ENCODE assay signal across 1 cellular context in the genomic region with DNA sequence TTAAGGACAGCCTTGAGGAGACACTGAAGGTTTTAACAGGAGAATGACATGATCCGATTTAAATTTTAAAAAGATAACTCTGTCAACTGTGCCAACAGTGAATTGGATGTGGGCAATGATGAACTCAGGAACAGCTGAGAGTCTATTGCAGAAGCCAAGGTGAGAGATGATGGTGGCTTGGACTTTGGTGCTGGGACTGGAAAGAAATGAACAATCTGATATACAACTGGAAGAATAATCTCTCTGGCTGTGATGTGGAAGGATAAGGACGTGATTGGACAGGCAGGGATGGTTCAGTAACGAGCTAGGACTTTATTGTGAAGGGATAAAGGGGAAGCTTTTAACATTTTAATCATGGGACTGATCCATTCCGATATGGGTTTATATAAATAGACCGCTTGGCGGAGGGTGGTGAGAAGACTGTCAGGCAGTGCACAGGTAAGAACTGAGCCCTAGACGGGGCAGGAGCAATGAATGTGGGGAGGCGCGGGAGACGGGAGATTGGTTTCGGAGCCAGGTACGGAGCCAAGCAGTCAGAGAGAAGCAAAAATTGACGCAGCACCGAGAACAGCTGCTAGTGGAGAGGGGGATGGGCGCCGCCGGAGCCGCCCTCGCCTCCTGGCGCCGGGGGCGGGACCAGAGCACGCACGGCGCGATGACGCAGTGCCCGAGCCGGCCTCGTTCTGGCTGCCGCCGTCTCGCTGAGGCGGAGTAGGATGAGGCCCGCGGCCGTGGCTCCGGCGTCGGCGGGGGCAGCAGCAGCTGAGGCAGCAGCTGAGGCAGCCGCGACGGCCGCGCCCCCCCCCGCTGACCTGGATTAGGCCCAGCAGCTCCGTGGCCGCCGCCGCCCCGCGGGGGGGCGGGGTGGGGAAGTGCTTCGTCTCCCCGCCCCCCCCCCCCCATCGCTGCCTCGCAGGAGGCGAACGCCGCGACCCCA.
A peak's percentile ranks its signal among the peaks of the same experiment; 100 is the strongest.
TF ChIP-seq lines count a peak whose summit lies in the region.

A gene with protein sequence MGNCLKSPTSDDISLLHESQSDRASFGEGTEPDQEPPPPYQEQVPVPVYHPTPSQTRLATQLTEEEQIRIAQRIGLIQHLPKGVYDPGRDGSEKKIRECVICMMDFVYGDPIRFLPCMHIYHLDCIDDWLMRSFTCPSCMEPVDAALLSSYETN (plus strand): TSS at position 663 of the 937 bp plus-strand sequence. CDS start 484 bp downstream, outside the sequence.

TF ChIP-seq in K562, 482 proteins besides CTCF, POLR2A, EP300 and RAD21 (continued from another document and continues in another):
- TF ChIP-seq, protein P1, sequence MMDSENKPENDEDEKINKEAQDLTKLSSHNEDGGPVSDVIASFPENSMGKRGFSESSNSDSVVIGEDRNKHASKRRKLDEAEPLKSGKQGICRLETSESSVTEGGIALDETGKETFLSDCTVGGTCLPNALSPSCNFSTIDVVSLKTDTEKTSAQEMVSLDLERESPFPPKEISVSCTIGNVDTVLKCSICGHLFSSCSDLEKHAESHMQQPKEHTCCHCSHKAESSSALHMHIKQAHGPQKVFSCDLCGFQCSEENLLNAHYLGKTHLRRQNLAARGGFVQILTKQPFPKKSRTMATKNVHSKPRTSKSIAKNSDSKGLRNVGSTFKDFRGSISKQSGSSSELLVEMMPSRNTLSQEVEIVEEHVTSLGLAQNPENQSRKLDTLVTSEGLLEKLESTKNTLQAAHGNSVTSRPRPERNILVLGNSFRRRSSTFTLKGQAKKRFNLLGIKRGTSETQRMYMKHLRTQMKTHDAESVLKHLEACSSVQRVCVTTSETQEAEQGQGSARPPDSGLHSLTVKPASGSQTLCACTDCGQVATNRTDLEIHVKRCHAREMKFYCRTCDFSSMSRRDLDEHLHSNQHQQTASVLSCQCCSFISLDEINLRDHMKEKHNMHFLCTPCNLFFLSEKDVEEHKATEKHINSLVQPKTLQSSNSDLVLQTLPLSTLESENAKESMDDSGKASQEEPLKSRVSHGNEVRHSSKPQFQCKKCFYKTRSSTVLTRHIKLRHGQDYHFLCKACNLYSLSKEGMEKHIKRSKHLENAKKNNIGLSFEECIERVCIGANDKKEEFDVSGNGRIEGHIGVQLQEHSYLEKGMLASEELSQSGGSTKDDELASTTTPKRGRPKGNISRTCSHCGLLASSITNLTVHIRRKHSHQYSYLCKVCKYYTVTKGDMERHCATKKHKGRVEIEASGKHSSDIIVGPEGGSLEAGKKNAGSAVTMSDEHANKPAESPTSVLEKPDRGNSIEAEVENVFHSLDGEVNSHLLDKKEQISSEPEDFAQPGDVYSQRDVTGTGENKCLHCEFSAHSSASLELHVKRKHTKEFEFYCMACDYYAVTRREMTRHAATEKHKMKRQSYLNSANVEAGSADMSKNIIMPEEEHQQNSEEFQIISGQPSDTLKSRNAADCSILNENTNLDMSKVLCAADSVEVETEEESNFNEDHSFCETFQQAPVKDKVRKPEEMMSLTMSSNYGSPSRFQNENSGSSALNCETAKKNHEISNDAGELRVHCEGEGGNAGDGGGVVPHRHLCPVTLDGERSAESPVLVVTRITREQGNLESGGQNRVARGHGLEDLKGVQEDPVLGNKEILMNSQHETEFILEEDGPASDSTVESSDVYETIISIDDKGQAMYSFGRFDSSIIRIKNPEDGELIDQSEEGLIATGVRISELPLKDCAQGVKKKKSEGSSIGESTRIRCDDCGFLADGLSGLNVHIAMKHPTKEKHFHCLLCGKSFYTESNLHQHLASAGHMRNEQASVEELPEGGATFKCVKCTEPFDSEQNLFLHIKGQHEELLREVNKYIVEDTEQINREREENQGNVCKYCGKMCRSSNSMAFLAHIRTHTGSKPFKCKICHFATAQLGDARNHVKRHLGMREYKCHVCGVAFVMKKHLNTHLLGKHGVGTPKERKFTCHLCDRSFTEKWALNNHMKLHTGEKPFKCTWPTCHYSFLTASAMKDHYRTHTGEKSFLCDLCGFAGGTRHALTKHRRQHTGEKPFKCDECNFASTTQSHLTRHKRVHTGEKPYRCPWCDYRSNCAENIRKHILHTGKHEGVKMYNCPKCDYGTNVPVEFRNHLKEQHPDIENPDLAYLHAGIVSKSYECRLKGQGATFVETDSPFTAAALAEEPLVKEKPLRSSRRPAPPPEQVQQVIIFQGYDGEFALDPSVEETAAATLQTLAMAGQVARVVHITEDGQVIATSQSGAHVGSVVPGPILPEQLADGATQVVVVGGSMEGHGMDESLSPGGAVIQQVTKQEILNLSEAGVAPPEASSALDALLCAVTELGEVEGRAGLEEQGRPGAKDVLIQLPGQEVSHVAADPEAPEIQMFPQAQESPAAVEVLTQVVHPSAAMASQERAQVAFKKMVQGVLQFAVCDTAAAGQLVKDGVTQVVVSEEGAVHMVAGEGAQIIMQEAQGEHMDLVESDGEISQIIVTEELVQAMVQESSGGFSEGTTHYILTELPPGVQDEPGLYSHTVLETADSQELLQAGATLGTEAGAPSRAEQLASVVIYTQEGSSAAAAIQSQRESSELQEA (IDR thresholded peaks at IDR 0.05; ENCODE audit: low read depth): no peak
- TF ChIP-seq NR2C2 (CRISPR knock-in tag; IDR thresholded peaks at IDR 0.05) (no peak), NR2C2 (tag; IDR thresholded peaks at IDR 0.05) (peak; percentile 40; the same call in 1 of the 2 replicates), ZNF197 (CRISPR knock-in tag; IDR thresholded peaks at IDR 0.05; ENCODE audit: low read depth) (0 out of 2 replicates have a peak, but pooled peaks have one; percentile 14), POLR2G (IDR thresholded peaks at IDR 0.05; ENCODE audit: low read depth, low read length) (peak; percentile 92), RNF2 (IDR thresholded peaks at IDR 0.05) (peak; percentile 72), ZNF583 (CRISPR knock-in tag; IDR thresholded peaks at IDR 0.05) (no peak), ZNF384 (IDR thresholded peaks at IDR 0.05; ENCODE audit: low read depth, low read length) (0 out of 2 replicates have a peak, but pooled peaks have one; percentile 2), SREBF2 (CRISPR knock-in tag; IDR thresholded peaks at IDR 0.05) (no peak), HOXB6 (CRISPR knock-in tag; IDR thresholded peaks at IDR 0.05; ENCODE audit: borderline replicate concordance) (no peak), GTF2E2 (tag; IDR thresholded peaks at IDR 0.05) (peak; percentile 45; the same call in 1 of the 2 replicates), ZNF696 (CRISPR knock-in tag; conservative IDR thresholded peaks at IDR 0.05) (no peak), ZBTB8A (IDR thresholded peaks at IDR 0.05; ENCODE audit: partially characterized antibody) (no peak), ILF3 (IDR thresholded peaks at IDR 0.05; ENCODE audit: borderline replicate concordance) (no peak), CREB1 (IDR thresholded peaks at IDR 0.05) (peak; percentile 85), CREB1 (CRISPR knock-in tag; IDR thresholded peaks at IDR 0.05) (peak; percentile 85), SMARCE1 (IDR thresholded peaks at IDR 0.05) (peak; percentile 85), L3MBTL2 (IDR thresholded peaks at IDR 0.05) (peak; percentile 80), ZFP30 (CRISPR knock-in tag; IDR thresholded peaks at IDR 0.05; ENCODE audit: borderline replicate concordance) (no peak), ZNF668 (CRISPR knock-in tag; IDR thresholded peaks at IDR 0.05) (no peak), ZNF143 (CRISPR knock-in tag; IDR thresholded peaks at IDR 0.05) (peak; percentile 4; the same call in 1 of the 2 replicates), NELFE (IDR thresholded peaks at IDR 0.05; ENCODE audit: insufficient read depth, insufficient read length) (no peak), PHF20 (IDR thresholded peaks at IDR 0.05; ENCODE audit: partially characterized antibody) (peak; percentile 69), ZNF324 (CRISPR knock-in tag; IDR thresholded peaks at IDR 0.05) (0 out of 2 replicates have a peak, but pooled peaks have one; percentile 9), NRF1 (conservative IDR thresholded peaks at IDR 0.05 in 1 of 2, IDR thresholded peaks at IDR 0.05 in 1 of 2) (peak; percentile 73 to 79; a peak in 3 of 4 replicates), ZNF165 (CRISPR knock-in tag; IDR thresholded peaks at IDR 0.05; ENCODE audit: borderline replicate concordance) (no peak), POLR2H (tag; IDR thresholded peaks at IDR 0.05; ENCODE audit: low read depth) (no peak; the same call in 1 of the 2 replicates), STAG1 (CRISPR knock-in tag; IDR thresholded peaks at IDR 0.05; ENCODE audit: borderline replicate concordance) (0 out of 2 replicates have a peak, but pooled peaks have one; percentile 30), LEF1 (IDR thresholded peaks at IDR 0.05) (peak; percentile 67), SMARCA5 (IDR thresholded peaks at IDR 0.05) (no peak; the same call in 1 of the 2 replicates), HMG20B (CRISPR knock-in tag; IDR thresholded peaks at IDR 0.05) (no peak), ZNF507 (tag; conservative IDR thresholded peaks at IDR 0.05) (no peak), ETV1 (tag; conservative IDR thresholded peaks at IDR 0.05; ENCODE audit: low read depth) (peak; percentile 58), RBBP5 (IDR thresholded peaks at IDR 0.05; ENCODE audit: borderline replicate concordance, insufficient read depth, low read length, poor library complexity, severe bottlenecking) (peak; percentile 95), SMC3 (conservative IDR thresholded peaks at IDR 0.05; ENCODE audit: insufficient read depth, low read depth, low read length) (no peak)
- TF ChIP-seq, protein P2, sequence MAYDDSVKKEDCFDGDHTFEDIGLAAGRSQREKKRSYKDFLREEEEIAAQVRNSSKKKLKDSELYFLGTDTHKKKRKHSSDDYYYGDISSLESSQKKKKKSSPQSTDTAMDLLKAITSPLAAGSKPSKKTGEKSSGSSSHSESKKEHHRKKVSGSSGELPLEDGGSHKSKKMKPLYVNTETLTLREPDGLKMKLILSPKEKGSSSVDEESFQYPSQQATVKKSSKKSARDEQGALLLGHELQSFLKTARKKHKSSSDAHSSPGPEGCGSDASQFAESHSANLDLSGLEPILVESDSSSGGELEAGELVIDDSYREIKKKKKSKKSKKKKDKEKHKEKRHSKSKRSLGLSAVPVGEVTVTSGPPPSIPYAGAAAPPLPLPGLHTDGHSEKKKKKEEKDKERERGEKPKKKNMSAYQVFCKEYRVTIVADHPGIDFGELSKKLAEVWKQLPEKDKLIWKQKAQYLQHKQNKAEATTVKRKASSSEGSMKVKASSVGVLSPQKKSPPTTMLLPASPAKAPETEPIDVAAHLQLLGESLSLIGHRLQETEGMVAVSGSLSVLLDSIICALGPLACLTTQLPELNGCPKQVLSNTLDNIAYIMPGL (CRISPR knock-in tag; IDR thresholded peaks at IDR 0.05): no peak
- TF ChIP-seq, protein P3, sequence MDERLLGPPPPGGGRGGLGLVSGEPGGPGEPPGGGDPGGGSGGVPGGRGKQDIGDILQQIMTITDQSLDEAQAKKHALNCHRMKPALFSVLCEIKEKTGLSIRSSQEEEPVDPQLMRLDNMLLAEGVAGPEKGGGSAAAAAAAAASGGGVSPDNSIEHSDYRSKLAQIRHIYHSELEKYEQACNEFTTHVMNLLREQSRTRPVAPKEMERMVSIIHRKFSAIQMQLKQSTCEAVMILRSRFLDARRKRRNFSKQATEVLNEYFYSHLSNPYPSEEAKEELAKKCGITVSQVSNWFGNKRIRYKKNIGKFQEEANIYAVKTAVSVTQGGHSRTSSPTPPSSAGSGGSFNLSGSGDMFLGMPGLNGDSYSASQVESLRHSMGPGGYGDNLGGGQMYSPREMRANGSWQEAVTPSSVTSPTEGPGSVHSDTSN (CRISPR knock-in tag; IDR thresholded peaks at IDR 0.05; ENCODE audit: low read depth): no peak
- TF ChIP-seq, protein P3 (tag; conservative IDR thresholded peaks at IDR 0.05; ENCODE audit: low read depth): no peak
- TF ChIP-seq, protein P4, sequence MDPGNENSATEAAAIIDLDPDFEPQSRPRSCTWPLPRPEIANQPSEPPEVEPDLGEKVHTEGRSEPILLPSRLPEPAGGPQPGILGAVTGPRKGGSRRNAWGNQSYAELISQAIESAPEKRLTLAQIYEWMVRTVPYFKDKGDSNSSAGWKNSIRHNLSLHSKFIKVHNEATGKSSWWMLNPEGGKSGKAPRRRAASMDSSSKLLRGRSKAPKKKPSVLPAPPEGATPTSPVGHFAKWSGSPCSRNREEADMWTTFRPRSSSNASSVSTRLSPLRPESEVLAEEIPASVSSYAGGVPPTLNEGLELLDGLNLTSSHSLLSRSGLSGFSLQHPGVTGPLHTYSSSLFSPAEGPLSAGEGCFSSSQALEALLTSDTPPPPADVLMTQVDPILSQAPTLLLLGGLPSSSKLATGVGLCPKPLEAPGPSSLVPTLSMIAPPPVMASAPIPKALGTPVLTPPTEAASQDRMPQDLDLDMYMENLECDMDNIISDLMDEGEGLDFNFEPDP (CRISPR knock-in tag; IDR thresholded peaks at IDR 0.05): no peak
- TF ChIP-seq, protein P5, sequence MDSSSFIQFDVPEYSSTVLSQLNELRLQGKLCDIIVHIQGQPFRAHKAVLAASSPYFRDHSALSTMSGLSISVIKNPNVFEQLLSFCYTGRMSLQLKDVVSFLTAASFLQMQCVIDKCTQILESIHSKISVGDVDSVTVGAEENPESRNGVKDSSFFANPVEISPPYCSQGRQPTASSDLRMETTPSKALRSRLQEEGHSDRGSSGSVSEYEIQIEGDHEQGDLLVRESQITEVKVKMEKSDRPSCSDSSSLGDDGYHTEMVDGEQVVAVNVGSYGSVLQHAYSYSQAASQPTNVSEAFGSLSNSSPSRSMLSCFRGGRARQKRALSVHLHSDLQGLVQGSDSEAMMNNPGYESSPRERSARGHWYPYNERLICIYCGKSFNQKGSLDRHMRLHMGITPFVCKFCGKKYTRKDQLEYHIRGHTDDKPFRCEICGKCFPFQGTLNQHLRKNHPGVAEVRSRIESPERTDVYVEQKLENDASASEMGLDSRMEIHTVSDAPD (CRISPR knock-in tag; IDR thresholded peaks at IDR 0.05): no peak
- TF ChIP-seq, protein P6, sequence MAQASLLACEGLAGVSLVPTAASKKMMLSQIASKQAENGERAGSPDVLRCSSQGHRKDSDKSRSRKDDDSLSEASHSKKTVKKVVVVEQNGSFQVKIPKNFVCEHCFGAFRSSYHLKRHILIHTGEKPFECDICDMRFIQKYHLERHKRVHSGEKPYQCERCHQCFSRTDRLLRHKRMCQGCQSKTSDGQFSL (CRISPR knock-in tag; IDR thresholded peaks at IDR 0.05): peak; percentile 99
- TF ChIP-seq, protein P6 (tag; IDR thresholded peaks at IDR 0.05): peak in 1 of 2 experiments; percentile 98; a peak in 2 of 4 replicates
